ENCODE assay signal across 31 cellular contexts in genomic region chr6:52736145-52736544, GRCh38. TPM values are rescaled to one million over a fixed set of nuclear protein-coding genes. Genes with fewer than 3 reads are reported as not detected.
"Had no signal": no experiment of that assay in that cellular context is flagged by ENCODE, and none has a peak within 500 bp of the region (broad histone marks: within the 10 kb centered on the region; RNA-seq: fewer than 3 reads in every experiment).

No MANE protein-coding gene starts in this region.

- H3K4me1 Mint-ChIP-seq: activated CD4-positive, alpha-beta T cell treated with anti-CD3 and anti-CD28 coated beads, Interleukin-2, amount 10 ng/mL, durations not matched to agents 24 days and 14 days; activated naive CD4-positive, alpha-beta T cell treated with anti-CD3 and anti-CD28 coated beads, Interleukin-2, amount 50 U/mL, for 24 hours; activated naive CD8-positive, alpha-beta T cell treated with anti-CD3 and anti-CD28 coated beads, Interleukin-2, amount 10 ng/mL, durations not matched to agents 7 days and 5 days had no signal

- H3K4me3 Mint-ChIP-seq: activated CD4-positive, alpha-beta T cell treated with anti-CD3 and anti-CD28 coated beads, Interleukin-2, amount 10 ng/mL, durations not matched to agents 24 days and 14 days; activated CD8-positive, alpha-beta T cell treated with anti-CD3 and anti-CD28 coated beads for 36 hours; activated naive CD4-positive, alpha-beta T cell treated with anti-CD3 and anti-CD28 coated beads, Interleukin-2, amount 50 U/mL, for 24 hours; activated naive CD8-positive, alpha-beta T cell treated with anti-CD3 and anti-CD28 coated beads, Interleukin-2, amount 10 ng/mL, durations not matched to agents 7 days and 5 days; activated T-cell treated with anti-CD3 and anti-CD28 coated beads, Interleukin-2, amount 50 U/mL, for 72 hours had no signal

- H3K27ac ChIP-seq: ascending aorta, breast epithelium, PC-9, WERI-Rb-1 had no signal

- H2AFZ ChIP-seq: PC-9 had no signal

- H3K4me2 ChIP-seq: PC-9 had no signal

- H3K36me3 ChIP-seq: ascending aorta, breast epithelium, WERI-Rb-1 had no signal

- H3K9me3 Mint-ChIP-seq: activated CD4-positive, alpha-beta T cell treated with anti-CD3 and anti-CD28 coated beads, Interleukin-2, amount 10 ng/mL, durations not matched to agents 24 days and 14 days; activated CD8-positive, alpha-beta T cell treated with anti-CD3 and anti-CD28 coated beads for 36 hours; activated naive CD8-positive, alpha-beta T cell treated with anti-CD3 and anti-CD28 coated beads, Interleukin-2, amount 10 ng/mL, durations not matched to agents 7 days and 5 days; activated T-helper 2 cell treated with anti-CD3 and anti-CD28 coated beads, Interferon-gamma antibody, Interleukin-2, Interleukin-4, amounts not matched to agents 10 μg/mL and 5 μg/mL and 100 μg/mL, durations not matched to agents 14 hours and 24 hours and 36 hours had no signal

- H3K9me3 ChIP-seq: ascending aorta, breast epithelium had no signal

- H3K4me3 ChIP-seq: ascending aorta, breast epithelium, PC-9 had no signal

- ATAC-seq: activated CD8-positive, alpha-beta T cell treated with anti-CD3 and anti-CD28 coated beads for 36 hours; activated T-cell treated with anti-CD3 and anti-CD28 coated beads, Interleukin-2, amount 50 U/mL, for 72 hours had no signal

- H3K4me1 ChIP-seq: ascending aorta, breast epithelium had no signal

- DNase-seq: activated CD4-positive, alpha-beta T cell treated with anti-CD3 and anti-CD28 coated beads, Interleukin-2, amount 10 ng/mL, durations not matched to agents 24 days and 14 days; activated CD4-positive, alpha-beta T cell treated with anti-CD3 and anti-CD28 coated beads, Interleukin-2, amount 50 U/mL, for 4 hours; activated CD8-positive, alpha-beta T cell treated with anti-CD3 and anti-CD28 coated beads for 36 hours; activated gamma-delta T cell; activated naive CD4-positive, alpha-beta T cell treated with Interleukin-2 at 50 U/mL for 16 hours; activated naive CD8-positive, alpha-beta T cell treated with anti-CD3 and anti-CD28 coated beads, Interleukin-2, amount 10 ng/mL, durations not matched to agents 7 days and 5 days; activated T-cell treated with anti-CD3 and anti-CD28 coated beads, Interleukin-2, amount 50 U/mL, for 1 hour; activated T-cell treated with anti-CD3 and anti-CD28 coated beads, Interleukin-2, amount 50 U/mL, for 72 hours; amygdala; NCI-H1092 treated with DMSO at 0.1 percent for 48 hours; NCI-H1417 treated with DMSO at 0.1 percent for 48 hours; NCI-H1930; NCI-H2081 treated with DMSO at 0.1 percent for 48 hours; NCI-H345; NCI-H524 treated with DMSO at 0.1 percent for 48 hours; NK-92 treated with Interleukin-12 subunit alpha and Interleukin-12 subunit beta, amount 100 ng/mL, for 24 hours; PC-9; Right ventricle myocardium superior; SW 1271; T-helper 1 cell; T-helper 2 cell; T-helper 9 cell; WERI-Rb-1 had no signal

- H3K27me3 Mint-ChIP-seq: activated CD4-positive, alpha-beta T cell treated with anti-CD3 and anti-CD28 coated beads, Interleukin-2, amount 10 ng/mL, durations not matched to agents 24 days and 14 days; activated CD8-positive, alpha-beta T cell treated with anti-CD3 and anti-CD28 coated beads for 36 hours; activated naive CD4-positive, alpha-beta T cell treated with anti-CD3 and anti-CD28 coated beads, Interleukin-2, amount 50 U/mL, for 24 hours; activated naive CD8-positive, alpha-beta T cell treated with anti-CD3 and anti-CD28 coated beads, Interleukin-2, amount 10 ng/mL, durations not matched to agents 7 days and 5 days had no signal

- H3K27ac Mint-ChIP-seq: activated CD4-positive, alpha-beta T cell treated with anti-CD3 and anti-CD28 coated beads, Interleukin-2, amount 10 ng/mL, durations not matched to agents 24 days and 14 days; activated CD8-positive, alpha-beta T cell treated with anti-CD3 and anti-CD28 coated beads for 36 hours; activated naive CD4-positive, alpha-beta T cell treated with anti-CD3 and anti-CD28 coated beads, Interleukin-2, amount 50 U/mL, for 24 hours; activated naive CD8-positive, alpha-beta T cell treated with anti-CD3 and anti-CD28 coated beads, Interleukin-2, amount 10 ng/mL, durations not matched to agents 7 days and 5 days; activated T-cell treated with anti-CD3 and anti-CD28 coated beads, Interleukin-2, amount 50 U/mL, for 72 hours; activated T-helper 2 cell treated with anti-CD3 and anti-CD28 coated beads, Interferon-gamma antibody, Interleukin-2, Interleukin-4, amounts not matched to agents 10 μg/mL and 5 μg/mL and 100 μg/mL, durations not matched to agents 14 hours and 24 hours and 36 hours had no signal

- H3K27me3 ChIP-seq: ascending aorta, breast epithelium had no signal

- H3K36me3 Mint-ChIP-seq: activated naive CD4-positive, alpha-beta T cell treated with anti-CD3 and anti-CD28 coated beads, Interleukin-2, amount 50 U/mL, for 24 hours; activated naive CD8-positive, alpha-beta T cell treated with anti-CD3 and anti-CD28 coated beads, Interleukin-2, amount 10 ng/mL, durations not matched to agents 7 days and 5 days had no signal

RNA-seq across cellular contexts. Expression of gene GSTA2, which starts 27.1 kb away (rescaled TPM):
- total RNA-seq: activated CD4-positive, alpha-beta T cell treated with anti-CD3 and anti-CD28 coated beads, Interleukin-2, amount 10 ng/mL, durations not matched to agents 24 days and 14 days; activated CD8-positive, alpha-beta memory T cell treated with anti-CD3 and anti-CD28 coated beads for 36 hours; activated CD8-positive, alpha-beta T cell treated with anti-CD3 and anti-CD28 coated beads for 36 hours; activated naive CD8-positive, alpha-beta T cell treated with anti-CD3 and anti-CD28 coated beads, Interleukin-2, amount 10 ng/mL, durations not matched to agents 7 days and 5 days; activated T-cell treated with anti-CD3 and anti-CD28 coated beads, Interleukin-2, amount 50 U/mL, for 72 hours; activated T-helper 2 cell treated with anti-CD3 and anti-CD28 coated beads, Interferon-gamma antibody, Interleukin-2, Interleukin-4, amounts not matched to agents 10 μg/mL and 5 μg/mL and 100 μg/mL, durations not matched to agents 14 hours and 24 hours and 36 hours; ascending aorta; breast epithelium; cardiac septum; NCI-H460; OCI-LY7; PC-9; Right ventricle myocardium superior had no signal
